Comparison of ENCODE assay signal across 22 cellular contexts in genomic region chr2:189255711-189256110, GRCh38.
DNase-seq lines count a peak whose midpoint lies in the region; ATAC-seq, FAIRE-seq and TF ChIP-seq lines count a peak whose summit lies in the region.
"Had no signal": no experiment of that assay in that cellular context is flagged by ENCODE, and none has a peak within 500 bp of the region (broad histone marks: within the 10 kb centered on the region; RNA-seq: fewer than 3 reads in every experiment).

No MANE protein-coding gene starts in this region.

- peak overlapping the region in 1 of 2 donors; percentile 16 for H3K4me3 Mint-ChIP-seq in activated T-cell treated with anti-CD3 and anti-CD28 coated beads, Interleukin-2, amount 50 U/mL, for 72 hours
- H3K4me3 Mint-ChIP-seq in stimulated activated naive CD8-positive, alpha-beta T cell treated with anti-CD3 and anti-CD28 coated beads, Interleukin-15, Interleukin-2, amounts not matched to agents 100 ng/mL and 50 ng/mL, for 24 hours, result peak overlapping the region; percentile 53
- H3K4me3 Mint-ChIP-seq: CD4-positive, alpha-beta T cell; GM23338 had no signal

- H2BK120ac ChIP-seq in IMR-90 (ENCODE audit: low read depth, low read length), result peak overlapping the region; percentile 38; the same call in 1 of the 2 replicates

- DNase-seq in activated T-cell treated with anti-CD3 and anti-CD28 coated beads, Interleukin-2, amount 50 U/mL, for 72 hours, result no peak
- no peak for DNase-seq in activated T-cell treated with anti-CD3 and anti-CD28 coated beads, Interleukin-2, amount 50 U/mL, for 1 hour
- no peak for DNase-seq in IMR-90
- no peak for DNase-seq in right atrium auricular region (ENCODE audit: low spot score)
- DNase-seq: CD4-positive, alpha-beta T cell; COR-L47; DND-41; HCEC 1CT; MG63; NCI-H1048; NCI-H1417 treated with DMSO at 0.1 percent for 48 hours; NCI-H187; NCI-H446; NCI-H526; OCI-M1; Right ventricle myocardium superior had no signal

- no peak overlapping the region for H2BK5ac ChIP-seq in IMR-90 (ENCODE audit: low read depth, low read length, poor library complexity, severe bottlenecking)

- H2AK5ac ChIP-seq in IMR-90 (ENCODE audit: low read depth, low read length), result no peak overlapping the region

- H3K36me3 Mint-ChIP-seq in activated T-cell treated with anti-CD3 and anti-CD28 coated beads, Interleukin-2, amount 50 U/mL, for 72 hours (ENCODE audit: insufficient read depth in 2 of 2), result peaks cover 0 to 2% of the 10 kb centered on the region in 2 donors
- H3K36me3 Mint-ChIP-seq in stimulated activated naive CD8-positive, alpha-beta T cell treated with anti-CD3 and anti-CD28 coated beads, Interleukin-15, Interleukin-2, amounts not matched to agents 100 ng/mL and 50 ng/mL, for 24 hours (ENCODE audit: low read depth), result peaks cover 17% of the 10 kb centered on the region

- H3K4me1 Mint-ChIP-seq in activated T-cell treated with anti-CD3 and anti-CD28 coated beads, Interleukin-2, amount 50 U/mL, for 72 hours (ENCODE audit: low read depth), result peaks cover 36% of the 10 kb centered on the region
- peaks cover 56% of the 10 kb centered on the region for H3K4me1 Mint-ChIP-seq in stimulated activated naive CD8-positive, alpha-beta T cell treated with anti-CD3 and anti-CD28 coated beads, Interleukin-15, Interleukin-2, amounts not matched to agents 100 ng/mL and 50 ng/mL, for 24 hours (ENCODE audit: low read depth)

- H3K27ac Mint-ChIP-seq in activated T-cell treated with anti-CD3 and anti-CD28 coated beads, Interleukin-2, amount 50 U/mL, for 72 hours, result peak overlapping the region; percentile 32
- peak overlapping the region; percentile 88 for H3K27ac Mint-ChIP-seq in stimulated activated naive CD8-positive, alpha-beta T cell treated with anti-CD3 and anti-CD28 coated beads, Interleukin-15, Interleukin-2, amounts not matched to agents 100 ng/mL and 50 ng/mL, for 24 hours
- H3K27ac Mint-ChIP-seq: CD4-positive, alpha-beta T cell; GM23338 had no signal

- no peak overlapping the region for H4K8ac ChIP-seq in IMR-90 (ENCODE audit: low read depth in 2 of 2, low read length in 2 of 2)

- no peak overlapping the region for H3K56ac ChIP-seq in IMR-90 (ENCODE audit: extremely low read depth, insufficient read depth, low read length)

- no peaks in the 10 kb centered on the region for H3K9me3 ChIP-seq in IMR-90 (ENCODE audit: control insufficient read depth, insufficient read depth, low read length)
- H3K9me3 ChIP-seq in right atrium auricular region, result no peaks in the 10 kb centered on the region
- H3K9me3 ChIP-seq: MG63 had no signal

- H3K4me2 ChIP-seq in IMR-90 (ENCODE audit: low read depth, low read length), result no peak overlapping the region
- H3K4me2 ChIP-seq: GM23338 had no signal

- no peaks in the 10 kb centered on the region for H4K20me1 ChIP-seq in IMR-90 (ENCODE audit: insufficient read depth, low read length)

- POLR2A ChIA-PET in IMR-90 (lab: Charles Lee; ENCODE audit: unreplicated experiment), result no interaction called here

- H3K4me3 ChIP-seq in IMR-90 (ENCODE audit: insufficient read depth, low read depth, low read length) (no peak overlapping the region), right atrium auricular region (no peak overlapping the region)
- H3K4me3 ChIP-seq: GM23338, K562, MG63 had no signal

- peak in 1 of 2 donors; percentile 59 for ATAC-seq in activated T-cell treated with anti-CD3 and anti-CD28 coated beads, Interleukin-2, amount 50 U/mL, for 72 hours (replicated peaks in 1 of 2)
- ATAC-seq in IMR-90 (ENCODE audit: low read depth), result no peak
- ATAC-seq in GM18502 (IDR thresholded peaks at IDR 0.05; ENCODE audit: poor library complexity, unreplicated experiment), result no peak
- ATAC-seq: GM23338, K562 had no signal

- in situ Hi-C loops in IMR-90 (cut with MboI; ENCODE audit: low sequenced_read_pairs), result no loop called here

- H2BK20ac ChIP-seq in IMR-90 (ENCODE audit: low read depth, low read length), result no peak overlapping the region

- peak overlapping the region; percentile 9; the same call in 1 of the 2 replicates for H3K4ac ChIP-seq in IMR-90 (ENCODE audit: low read depth, low read length)

- dilution Hi-C loops in IMR-90 (cut with HindIII; ENCODE audit: low sequenced_read_pairs, unreplicated experiment), result no loop called here

- BruUV-seq in IMR-90 (replicated peaks; lab: Mats Ljungman, UMichigan), result no TSS peak

- H3K9ac ChIP-seq in IMR-90 (ENCODE audit: low read depth, low read length), result no peak overlapping the region

- H3K27me3 ChIP-seq in IMR-90 (ENCODE audit: control insufficient read depth, insufficient read depth, low read length), result no peaks in the 10 kb centered on the region
- no peaks in the 10 kb centered on the region for H3K27me3 ChIP-seq in right atrium auricular region
- H3K27me3 ChIP-seq: MG63 had no signal

- H4K5ac ChIP-seq in IMR-90 (ENCODE audit: low read depth, low read length), result no peak overlapping the region

- no peak for TF ChIP-seq POLR2A in IMR-90 (IDR thresholded peaks at IDR 0.05; ENCODE audit: low read depth, low read length)

- TF ChIP-seq CTCF in IMR-90 (conservative IDR thresholded peaks at IDR 0.05; ENCODE audit: low read depth, low read length) (no peak), right atrium auricular region (IDR thresholded peaks at IDR 0.05) (no peak)

- no peak overlapping the region for H2AFZ ChIP-seq in IMR-90 (replicated peaks; ENCODE audit: low read length, poor library complexity)
- H2AFZ ChIP-seq: GM23338 had no signal

- peaks cover 0 to 6% of the 10 kb centered on the region in 2 experiments; a peak in 1 of 4 replicates for H3K79me1 ChIP-seq in IMR-90 (ENCODE audit: low read depth in 1 of 2, low read length in 2 of 2)

- peak; percentile 85 for FAIRE-seq in TTC549 (lab: Jason Lieb, UNC)
- FAIRE-seq: GM12891, K562 had no signal

- peaks cover 7% of the 10 kb centered on the region for H3K9me1 ChIP-seq in IMR-90 (ENCODE audit: insufficient read depth, low read length)

- H3K4me1 ChIP-seq in IMR-90 (ENCODE audit: control insufficient read depth, insufficient read depth, low read length) (peaks cover 14% of the 10 kb centered on the region), right atrium auricular region (peaks cover 0 to 4% of the 10 kb centered on the region in 2 donors)

- no peak overlapping the region for H3K27ac ChIP-seq in IMR-90 (ENCODE audit: insufficient read depth, low read length)
- no peak overlapping the region for H3K27ac ChIP-seq in right atrium auricular region

- TF ChIP-seq RAD21 in IMR-90 (IDR thresholded peaks at IDR 0.05; ENCODE audit: low read length), result no peak

- CTCF ChIA-PET in IMR-90 (lab: Yijun Ruan, JAX), result no interaction called here

- intact Hi-C loops in IMR-90 (cut with micrococcal nuclease), result no loop called here

- H3K27me3 Mint-ChIP-seq in activated T-cell treated with anti-CD3 and anti-CD28 coated beads, Interleukin-2, amount 50 U/mL, for 72 hours (ENCODE audit: low read depth), result no peaks in the 10 kb centered on the region
- no peaks in the 10 kb centered on the region for H3K27me3 Mint-ChIP-seq in stimulated activated naive CD8-positive, alpha-beta T cell treated with anti-CD3 and anti-CD28 coated beads, Interleukin-15, Interleukin-2, amounts not matched to agents 100 ng/mL and 50 ng/mL, for 24 hours
- H3K27me3 Mint-ChIP-seq: CD4-positive, alpha-beta T cell had no signal

- H4K91ac ChIP-seq in IMR-90 (ENCODE audit: insufficient read depth, low read depth, low read length), result no peak overlapping the region

- no CpG with 5 or more reads among the region's 3 CpGs for WGBS in IMR-90 (ENCODE audit: extremely low coverage in 2 of 2, insufficient read length in 1 of 2), 2 experiments

- H2AK9ac ChIP-seq in IMR-90 (replicated peaks; ENCODE audit: low read depth, low read length, poor library complexity), result no peak overlapping the region

- H3K14ac ChIP-seq in IMR-90 (replicated peaks; ENCODE audit: low read depth, low read length), result no peak overlapping the region; the same call in 1 of the 2 replicates

- no peaks in the 10 kb centered on the region for H3K36me3 ChIP-seq in IMR-90 (ENCODE audit: control insufficient read depth, insufficient read depth, low read length)
- H3K36me3 ChIP-seq in right atrium auricular region, result no peaks in the 10 kb centered on the region
- H3K36me3 ChIP-seq: MG63 had no signal

- H3K23ac ChIP-seq in IMR-90 (ENCODE audit: low read depth, low read length), result no peak overlapping the region

- H3K9me3 Mint-ChIP-seq in activated T-cell treated with anti-CD3 and anti-CD28 coated beads, Interleukin-2, amount 50 U/mL, for 72 hours, result no peaks in the 10 kb centered on the region
- peaks cover 7% of the 10 kb centered on the region for H3K9me3 Mint-ChIP-seq in stimulated activated naive CD8-positive, alpha-beta T cell treated with anti-CD3 and anti-CD28 coated beads, Interleukin-15, Interleukin-2, amounts not matched to agents 100 ng/mL and 50 ng/mL, for 24 hours
- H3K9me3 Mint-ChIP-seq: CD4-positive, alpha-beta T cell; GM23338 had no signal

- no peak overlapping the region; the same call in 1 of the 2 replicates for H3K18ac ChIP-seq in IMR-90 (ENCODE audit: low read depth, low read length)

- no peak overlapping the region for H2BK15ac ChIP-seq in IMR-90 (ENCODE audit: low read depth, low read length)

TF ChIP-seq in IMR-90, 13 proteins besides CTCF, POLR2A, EP300 and RAD21 (continues in another document):
- no peak for TF ChIP-seq CHD1 (IDR thresholded peaks at IDR 0.05; ENCODE audit: low read depth, low read length)
- no peak for TF ChIP-seq MAFK (IDR thresholded peaks at IDR 0.05; ENCODE audit: low read depth, low read length)
- TF ChIP-seq, protein P1, sequence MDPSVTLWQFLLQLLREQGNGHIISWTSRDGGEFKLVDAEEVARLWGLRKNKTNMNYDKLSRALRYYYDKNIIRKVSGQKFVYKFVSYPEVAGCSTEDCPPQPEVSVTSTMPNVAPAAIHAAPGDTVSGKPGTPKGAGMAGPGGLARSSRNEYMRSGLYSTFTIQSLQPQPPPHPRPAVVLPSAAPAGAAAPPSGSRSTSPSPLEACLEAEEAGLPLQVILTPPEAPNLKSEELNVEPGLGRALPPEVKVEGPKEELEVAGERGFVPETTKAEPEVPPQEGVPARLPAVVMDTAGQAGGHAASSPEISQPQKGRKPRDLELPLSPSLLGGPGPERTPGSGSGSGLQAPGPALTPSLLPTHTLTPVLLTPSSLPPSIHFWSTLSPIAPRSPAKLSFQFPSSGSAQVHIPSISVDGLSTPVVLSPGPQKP (IDR thresholded peaks at IDR 0.05; ENCODE audit: borderline replicate concordance, low read depth, low read length), result no peak
- TF ChIP-seq MAZ (IDR thresholded peaks at IDR 0.05; ENCODE audit: borderline replicate concordance, low read depth, low read length), result no peak
- TF ChIP-seq BHLHE40 (IDR thresholded peaks at IDR 0.05; ENCODE audit: low read depth, low read length), result no peak
- no peak for TF ChIP-seq RFX5 (IDR thresholded peaks at IDR 0.05; ENCODE audit: low read depth, low read length)
- TF ChIP-seq MXI1 (IDR thresholded peaks at IDR 0.05; ENCODE audit: borderline replicate concordance, low read depth, low read length), result no peak
- TF ChIP-seq CEBPB (IDR thresholded peaks at IDR 0.05; ENCODE audit: low read depth, low read length), result no peak
- TF ChIP-seq NFE2L2 (IDR thresholded peaks at IDR 0.05; ENCODE audit: low read depth, low read length), result no peak
- TF ChIP-seq RCOR1 (IDR thresholded peaks at IDR 0.05; ENCODE audit: insufficient replicate concordance, low read length), result no peak
